ENCODE assay signal across 24 cellular contexts in the genomic region with DNA sequence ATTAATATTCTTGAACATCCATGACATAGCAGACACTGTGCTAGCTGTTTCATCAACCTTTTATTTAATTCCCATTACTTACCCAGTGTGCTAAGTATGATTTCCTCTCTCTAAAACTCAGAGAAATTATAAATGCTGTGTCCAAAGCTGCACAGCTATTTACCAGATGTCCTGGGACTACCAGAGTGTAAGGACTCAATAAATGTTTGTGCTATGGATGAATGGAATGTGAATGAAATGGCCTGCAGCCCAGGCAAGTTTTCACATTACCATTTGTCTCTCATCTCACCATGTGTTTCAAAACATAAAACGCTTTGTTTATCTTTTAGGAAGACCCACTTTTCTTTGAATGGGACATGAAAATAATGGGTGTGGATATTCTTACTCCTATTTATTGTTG.
DNase-seq lines count a peak whose midpoint lies in the region; ATAC-seq and TF ChIP-seq lines count a peak whose summit lies in the region.
"Had no signal": no experiment of that assay in that cellular context is flagged by ENCODE, and none has a peak within 500 bp of the region (broad histone marks: within the 10 kb centered on the region; RNA-seq: fewer than 3 reads in every experiment).

No MANE protein-coding gene starts in this region.

- H3K4me3 ChIP-seq in HFF-Myc (replicated peaks; ENCODE audit: low read depth, low read length) = no peak overlapping the region
- H3K4me3 ChIP-seq: A549, heart left ventricle, pancreas had no signal

- H3K4me1 Mint-ChIP-seq in activated CD8-positive, alpha-beta T cell treated with anti-CD3 and anti-CD28 coated beads for 36 hours (ENCODE audit: low read depth) = no peaks in the 10 kb centered on the region

- H3K27ac Mint-ChIP-seq in activated CD8-positive, alpha-beta T cell treated with anti-CD3 and anti-CD28 coated beads for 36 hours = no peak overlapping the region
- H3K27ac Mint-ChIP-seq: natural killer cell treated with Interleukin-12 subunit alpha and Interleukin-12 subunit beta and Interleukin-15 and Interleukin-18, amount 100 ng/mL, for 72 hours had no signal

- CTCF ChIA-PET in activated CD8-positive, alpha-beta T cell treated with anti-CD3 and anti-CD28 coated beads for 36 hours (lab: Charles Lee) = no interaction called here

- ATAC-seq in GM18868 (IDR thresholded peaks at IDR 0.05; ENCODE audit: unreplicated experiment) = no peak
- no peak for ATAC-seq in activated CD8-positive, alpha-beta T cell treated with anti-CD3 and anti-CD28 coated beads for 36 hours
- ATAC-seq: A549; heart left ventricle; left colon; natural killer cell treated with Interleukin-12 subunit alpha and Interleukin-12 subunit beta and Interleukin-15 and Interleukin-18, amount 100 ng/mL, for 72 hours; pancreas; sciatic nerve had no signal

- in situ Hi-C loops in KBM-7 (cut with MboI; ENCODE audit: low pct_unique_long_range_greater_than_20kb, low sequenced_read_pairs) = no loop called here

- no peak overlapping the region for H3K4me3 Mint-ChIP-seq in activated CD8-positive, alpha-beta T cell treated with anti-CD3 and anti-CD28 coated beads for 36 hours
- H3K4me3 Mint-ChIP-seq: natural killer cell treated with Interleukin-12 subunit alpha and Interleukin-12 subunit beta and Interleukin-15 and Interleukin-18, amount 100 ng/mL, for 72 hours had no signal

- H3K36me3 Mint-ChIP-seq in activated CD8-positive, alpha-beta T cell treated with anti-CD3 and anti-CD28 coated beads for 36 hours (ENCODE audit: low read depth) = no peaks in the 10 kb centered on the region
- H3K36me3 Mint-ChIP-seq: natural killer cell treated with Interleukin-12 subunit alpha and Interleukin-12 subunit beta and Interleukin-15 and Interleukin-18, amount 100 ng/mL, for 72 hours had no signal

- H3K27me3 Mint-ChIP-seq in activated CD8-positive, alpha-beta T cell treated with anti-CD3 and anti-CD28 coated beads for 36 hours = peaks cover 4% of the 10 kb centered on the region
- H3K27me3 Mint-ChIP-seq: natural killer cell treated with Interleukin-12 subunit alpha and Interleukin-12 subunit beta and Interleukin-15 and Interleukin-18, amount 100 ng/mL, for 72 hours had no signal

- DNase-seq in AG08396 (ENCODE audit: low spot score) (peak; percentile 32), HFF-Myc (ENCODE audit: extremely low read depth, low read depth) (peak; percentile 47), epidermal melanocyte (ENCODE audit: insufficient read length, low spot score) (peak; percentile 58), iris pigment epithelial cell (ENCODE audit: low read depth) (peak; percentile 63), KBM-7 (no peak)
- no peak for DNase-seq in activated CD4-positive, CD25-positive, alpha-beta regulatory T cell (lab: John Stamatoyannopoulos, UW)
- DNase-seq in activated CD8-positive, alpha-beta T cell treated with anti-CD3 and anti-CD28 coated beads for 36 hours = no peak
- DNase-seq: activated CD4-positive, alpha-beta T cell treated with anti-CD3 and anti-CD28 coated beads, Interleukin-2, amount 50 U/mL, for 4 hours; amniotic stem cell; heart left ventricle; Kasumi-1; left colon; NCI-H1048; NCI-H1930; NCI-H748 treated with DMSO at 0.1 percent for 48 hours; pancreas; RPMI8226; stimulated activated CD4-positive, alpha-beta T cell treated with anti-CD3 and anti-CD28 coated beads, Interleukin-15, amount 100 ng/mL, for 24 hours; T-helper 2 cell; WERI-Rb-1 had no signal

- intact Hi-C loops in activated CD8-positive, alpha-beta T cell treated with anti-CD3 and anti-CD28 coated beads for 36 hours (cut with micrococcal nuclease) = no loop called here

- no peaks in the 10 kb centered on the region for H3K9me3 Mint-ChIP-seq in activated CD8-positive, alpha-beta T cell treated with anti-CD3 and anti-CD28 coated beads for 36 hours
- H3K9me3 Mint-ChIP-seq: natural killer cell treated with Interleukin-12 subunit alpha and Interleukin-12 subunit beta and Interleukin-15 and Interleukin-18, amount 100 ng/mL, for 72 hours had no signal

- POLR2A ChIA-PET in activated CD8-positive, alpha-beta T cell treated with anti-CD3 and anti-CD28 coated beads for 36 hours (lab: Charles Lee) = interaction anchor here (0.7 kb wide), 1 partner anchor 72 kb away, joined by 3 read pairs; no protein-coding TSS in a partner anchor

- TF ChIP-seq CTCF in HFF-Myc (IDR thresholded peaks at IDR 0.05; ENCODE audit: low read depth, low read length, missing control alignments) = no peak
- TF ChIP-seq CTCF in activated CD8-positive, alpha-beta T cell treated with anti-CD3 and anti-CD28 coated beads for 36 hours (IDR thresholded peaks at IDR 0.05) = no peak

Comparison
In these comparisons a context has a peak if more than half of its experiments do, and no peak if none do; other contexts are left out.
1. DNase-seq: peak in AG08396 (single experiment), HFF-Myc (single experiment), epidermal melanocyte (single experiment) and iris pigment epithelial cell (single experiment); none in activated CD4-positive, CD25-positive, alpha-beta regulatory T cell (0 of 4), activated CD8-positive, alpha-beta T cell treated with anti-CD3 and anti-CD28 coated beads for 36 hours (single experiment) and KBM-7 (single experiment).